ENCODE assay signal across 12 cellular contexts in genomic region chr7:152142976-152143665, GRCh38.
DNase-seq lines count a peak whose midpoint lies in the region; ATAC-seq, FAIRE-seq and TF ChIP-seq lines count a peak whose summit lies in the region.
"Had no signal": no experiment of that assay in that cellular context is flagged by ENCODE, and none has a peak within 500 bp of the region (broad histone marks: within the 10 kb centered on the region; RNA-seq: fewer than 3 reads in every experiment).

No MANE protein-coding gene starts in this region.

- H3K9me3 Mint-ChIP-seq in activated T-cell treated with anti-CD3 and anti-CD28 coated beads, Interleukin-2, amount 50 U/mL, for 24 hours: no peaks in the 10 kb centered on the region
- no peaks in the 10 kb centered on the region for H3K9me3 Mint-ChIP-seq in astrocyte (ENCODE audit: unreplicated experiment)
- H3K9me3 Mint-ChIP-seq in stimulated activated effector memory CD8-positive, alpha-beta T cell treated with anti-CD3 and anti-CD28 coated beads, Interleukin-12 subunit alpha, Interleukin-12 subunit beta, amount 100 ng/mL, for 72 hours: no peaks in the 10 kb centered on the region

- H3K27me3 Mint-ChIP-seq in activated T-cell treated with anti-CD3 and anti-CD28 coated beads, Interleukin-2, amount 50 U/mL, for 24 hours: no peaks in the 10 kb centered on the region
- no peaks in the 10 kb centered on the region for H3K27me3 Mint-ChIP-seq in astrocyte (ENCODE audit: low read depth, unreplicated experiment)

- no peaks in the 10 kb centered on the region for H3K27me3 ChIP-seq in astrocyte (ENCODE audit: insufficient read depth, low read length)
- H3K27me3 ChIP-seq: hepatocyte had no signal

- H4K20me1 ChIP-seq in astrocyte (ENCODE audit: insufficient read depth, low read length): peaks cover 82% of the 10 kb centered on the region

- no peak overlapping the region for H3K4me2 ChIP-seq in astrocyte (ENCODE audit: low read length)
- H3K4me2 ChIP-seq: hepatocyte had no signal

- no peak for ATAC-seq in stimulated activated effector memory CD8-positive, alpha-beta T cell treated with anti-CD3 and anti-CD28 coated beads, Interleukin-12 subunit alpha, Interleukin-12 subunit beta, amount 100 ng/mL, for 72 hours
- ATAC-seq in GM21360 (IDR thresholded peaks at IDR 0.05; ENCODE audit: unreplicated experiment) (no peak), HG03097 (IDR thresholded peaks at IDR 0.05; ENCODE audit: low FRiP score, unreplicated experiment) (no peak)

- H3K9me3 ChIP-seq in SK-N-MC (ENCODE audit: low read depth, low read length) (no peaks in the 10 kb centered on the region), astrocyte (ENCODE audit: insufficient read depth, low read depth, low read length) (no peaks in the 10 kb centered on the region)

- no peak overlapping the region for H3K4me3 Mint-ChIP-seq in activated T-cell treated with anti-CD3 and anti-CD28 coated beads, Interleukin-2, amount 50 U/mL, for 24 hours
- H3K4me3 Mint-ChIP-seq in astrocyte (ENCODE audit: unreplicated experiment): no peak overlapping the region
- no peak overlapping the region for H3K4me3 Mint-ChIP-seq in stimulated activated effector memory CD8-positive, alpha-beta T cell treated with anti-CD3 and anti-CD28 coated beads, Interleukin-12 subunit alpha, Interleukin-12 subunit beta, amount 100 ng/mL, for 72 hours

- H3K27ac ChIP-seq in SK-N-MC (peak overlapping the region; percentile 21; the same call in 1 of the 2 replicates), astrocyte (ENCODE audit: low read depth, low read length) (no peak overlapping the region)
- H3K27ac ChIP-seq: hepatocyte had no signal

- H3K4me3 ChIP-seq in SK-N-MC: no peak overlapping the region
- H3K4me3 ChIP-seq in astrocyte (ENCODE audit: insufficient read depth, low read depth, low read length): no peak overlapping the region
- H3K4me3 ChIP-seq: hepatocyte had no signal

- peaks cover 15% of the 10 kb centered on the region for H3K4me1 ChIP-seq in astrocyte (ENCODE audit: insufficient read depth, low read length)

- no peak overlapping the region for H2AFZ ChIP-seq in astrocyte (ENCODE audit: low read depth, low read length)
- H2AFZ ChIP-seq: hepatocyte had no signal

- DNase-seq in activated T-cell treated with anti-CD3 and anti-CD28 coated beads, Interleukin-2, amount 50 U/mL, for 24 hours: no peak
- no peak for DNase-seq in activated T-cell treated with anti-CD3 and anti-CD28 coated beads, Interleukin-2, amount 50 U/mL, for 1 hour
- DNase-seq in SK-N-MC (ENCODE audit: low read depth, low spot score) (no peak), astrocyte (ENCODE audit: low read depth) (no peak), iPS-NIHi7 (ENCODE audit: extremely low spot score) (no peak)
- peak in 1 of 2 donors; percentile 38 for DNase-seq in stimulated activated effector memory CD8-positive, alpha-beta T cell treated with anti-CD3 and anti-CD28 coated beads, Interleukin-12 subunit alpha, Interleukin-12 subunit beta, amount 100 ng/mL, for 72 hours (ENCODE audit: low spot score in 2 of 2)
- DNase-seq: GDM1, small intestine had no signal

- H3K4me1 Mint-ChIP-seq in activated T-cell treated with anti-CD3 and anti-CD28 coated beads, Interleukin-2, amount 50 U/mL, for 24 hours (ENCODE audit: low read depth): peaks cover 42% of the 10 kb centered on the region
- H3K4me1 Mint-ChIP-seq in astrocyte (ENCODE audit: low read depth, unreplicated experiment): peaks cover 2% of the 10 kb centered on the region
- peaks cover 24% of the 10 kb centered on the region for H3K4me1 Mint-ChIP-seq in stimulated activated effector memory CD8-positive, alpha-beta T cell treated with anti-CD3 and anti-CD28 coated beads, Interleukin-12 subunit alpha, Interleukin-12 subunit beta, amount 100 ng/mL, for 72 hours

- no peak overlapping the region for H3K9ac ChIP-seq in SK-N-MC (ENCODE audit: insufficient read length)
- no peak overlapping the region for H3K9ac ChIP-seq in astrocyte (ENCODE audit: low read length)

- peak overlapping the region; percentile 80 for H3K27ac Mint-ChIP-seq in activated T-cell treated with anti-CD3 and anti-CD28 coated beads, Interleukin-2, amount 50 U/mL, for 24 hours
- peak overlapping the region; percentile 28 for H3K27ac Mint-ChIP-seq in astrocyte (ENCODE audit: unreplicated experiment)
- H3K27ac Mint-ChIP-seq in stimulated activated effector memory CD8-positive, alpha-beta T cell treated with anti-CD3 and anti-CD28 coated beads, Interleukin-12 subunit alpha, Interleukin-12 subunit beta, amount 100 ng/mL, for 72 hours: peak overlapping the region; percentile 76

- peaks cover 93% of the 10 kb centered on the region for H3K36me3 Mint-ChIP-seq in activated T-cell treated with anti-CD3 and anti-CD28 coated beads, Interleukin-2, amount 50 U/mL, for 24 hours (ENCODE audit: low read depth)
- peaks cover 31% of the 10 kb centered on the region for H3K36me3 Mint-ChIP-seq in astrocyte (ENCODE audit: low read depth, unreplicated experiment)
- peaks cover 97% of the 10 kb centered on the region for H3K36me3 Mint-ChIP-seq in stimulated activated effector memory CD8-positive, alpha-beta T cell treated with anti-CD3 and anti-CD28 coated beads, Interleukin-12 subunit alpha, Interleukin-12 subunit beta, amount 100 ng/mL, for 72 hours

- no peak for TF ChIP-seq CTCF in astrocyte (IDR thresholded peaks at IDR 0.05; ENCODE audit: insufficient read depth, low read depth, low read length)

- H3K36me3 ChIP-seq in SK-N-MC (ENCODE audit: insufficient read depth, low read length) (peaks cover 85% of the 10 kb centered on the region), astrocyte (ENCODE audit: insufficient read depth, low read length) (peaks cover 42% of the 10 kb centered on the region)

- FAIRE-seq in astrocyte (lab: Jason Lieb, UNC): no peak
- FAIRE-seq: D721Med, small intestine had no signal

- H3K79me2 ChIP-seq in astrocyte (ENCODE audit: insufficient read depth, low read length): no peaks in the 10 kb centered on the region
- H3K79me2 ChIP-seq: hepatocyte had no signal

Comparison
In these comparisons a context has a peak if more than half of its experiments do, and no peak if none do; other contexts are left out.
1. H3K27ac Mint-ChIP-seq: peak in every context shown above with its lines; median percentile 80 in activated T-cell treated with anti-CD3 and anti-CD28 coated beads, Interleukin-2, amount 50 U/mL, for 24 hours; 76 in stimulated activated effector memory CD8-positive, alpha-beta T cell treated with anti-CD3 and anti-CD28 coated beads, Interleukin-12 subunit alpha, Interleukin-12 subunit beta, amount 100 ng/mL, for 72 hours; 28 in astrocyte.